In the genomic region with DNA sequence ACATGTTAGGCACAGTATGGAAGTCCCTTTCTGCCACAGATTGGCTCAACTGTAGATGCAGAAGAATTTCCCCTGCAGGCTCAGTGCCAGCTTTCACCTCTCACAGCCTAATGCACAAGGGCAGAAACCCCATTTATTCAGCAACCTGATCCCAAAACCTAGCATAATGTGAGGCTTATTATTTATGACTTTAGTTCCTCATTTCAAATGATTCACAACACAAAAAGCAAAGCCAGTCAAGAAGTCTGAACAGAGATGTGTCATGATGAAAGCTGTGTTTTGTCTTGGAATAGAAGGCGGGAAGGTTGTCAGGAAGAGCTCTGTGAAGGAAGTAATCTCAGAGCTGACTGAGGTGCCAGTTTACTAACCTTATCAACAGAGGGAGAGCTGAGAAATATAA, we compare ENCODE assay signal across 16 cellular contexts.
A peak's percentile ranks its signal among the peaks of the same experiment; 100 is the strongest.
DNase-seq lines count a peak whose midpoint lies in the region; ATAC-seq and TF ChIP-seq lines count a peak whose summit lies in the region.
"Had no signal": no experiment of that assay in that cellular context is flagged by ENCODE, and none has a peak within 500 bp of the region (broad histone marks: within the 10 kb centered on the region; RNA-seq: fewer than 3 reads in every experiment).

No MANE protein-coding gene starts in this region.

- WGBS in endodermal cell (ENCODE audit: insufficient coverage in 1 of 2, insufficient read length in 1 of 2), 2 experiments, result 89 to 100% methylated on average over 1 of the region's 1 CpG

- no peak overlapping the region for H3K9ac ChIP-seq in endodermal cell (ENCODE audit: extremely low read depth, low read length, poor library complexity, severe bottlenecking)

- no peaks in the 10 kb centered on the region for H3K4me1 ChIP-seq in endodermal cell (ENCODE audit: control insufficient read depth, insufficient read depth, low read length)
- H3K4me1 ChIP-seq: A549, BE2C had no signal

- H3K4me1 Mint-ChIP-seq in mesothelial cell of epicardium (peaks cover 5% of the 10 kb centered on the region), endodermal cell (no peaks in the 10 kb centered on the region)
- H3K4me1 Mint-ChIP-seq: CD14-positive monocyte, H9 had no signal

- no peaks in the 10 kb centered on the region for H3K9me3 Mint-ChIP-seq in mesothelial cell of epicardium
- no peaks in the 10 kb centered on the region for H3K9me3 Mint-ChIP-seq in endodermal cell
- H3K9me3 Mint-ChIP-seq: H9 had no signal

- TF ChIP-seq CTCF in mesothelial cell of epicardium (IDR thresholded peaks at IDR 0.05; ENCODE audit: unreplicated experiment) (no peak), endodermal cell (conservative IDR thresholded peaks at IDR 0.05) (no peak)

- H3K27me3 ChIP-seq in endodermal cell (ENCODE audit: control insufficient read depth, insufficient read depth, low read length, poor library complexity, severe bottlenecking), result no peaks in the 10 kb centered on the region
- H3K27me3 ChIP-seq: BE2C had no signal

- H3K27me3 Mint-ChIP-seq in mesothelial cell of epicardium (ENCODE audit: low read depth), result no peaks in the 10 kb centered on the region
- H3K27me3 Mint-ChIP-seq in endodermal cell (ENCODE audit: insufficient read depth), result no peaks in the 10 kb centered on the region

- H3K9me3 ChIP-seq in endodermal cell (ENCODE audit: control insufficient read depth, low read length), result no peaks in the 10 kb centered on the region
- H3K9me3 ChIP-seq: A549, BE2C had no signal

- H3K36me3 ChIP-seq in endodermal cell (ENCODE audit: control insufficient read depth, insufficient read depth, low read length), result no peaks in the 10 kb centered on the region
- H3K36me3 ChIP-seq: BE2C had no signal

- ATAC-seq in SK-N-SH treated with all-trans-retinoic acid at 6 μM for 48 hours, result peak; percentile 60
- ATAC-seq: A549; CD8-positive, alpha-beta T cell had no signal

- H3K27ac Mint-ChIP-seq in mesothelial cell of epicardium (peak overlapping the region; percentile 3), endodermal cell (no peak overlapping the region)
- H3K27ac Mint-ChIP-seq: CD14-positive monocyte; CD8-positive, alpha-beta T cell; H9 had no signal

- H3K36me3 Mint-ChIP-seq in mesothelial cell of epicardium, result no peaks in the 10 kb centered on the region
- no peaks in the 10 kb centered on the region for H3K36me3 Mint-ChIP-seq in endodermal cell (ENCODE audit: low read depth)
- H3K36me3 Mint-ChIP-seq: CD14-positive monocyte; CD8-positive, alpha-beta T cell had no signal

- H3K4me3 Mint-ChIP-seq in mesothelial cell of epicardium (no peak overlapping the region), endodermal cell (no peak overlapping the region)
- H3K4me3 Mint-ChIP-seq: CD14-positive monocyte; CD8-positive, alpha-beta T cell; H9 had no signal

- H3K4me3 ChIP-seq in endodermal cell (ENCODE audit: low read length), result no peak overlapping the region
- H3K4me3 ChIP-seq: A549 had no signal

- H3K27ac ChIP-seq in endodermal cell (ENCODE audit: low read depth, low read length), result no peak overlapping the region
- H3K27ac ChIP-seq: A549 had no signal

- DNase-seq in OCI-M1 (lab: John Stamatoyannopoulos, UW), result peak; percentile 14
- peak; percentile 25 for DNase-seq in glomerular visceral epithelial cell (ENCODE audit: extremely low spot score)
- no peak for DNase-seq in mesothelial cell of epicardium (ENCODE audit: low spot score in 2 of 2, unreplicated experiment in 2 of 2)
- no peak for DNase-seq in endodermal cell
- no peak for DNase-seq in NCI-H82 (lab: John Stamatoyannopoulos, UW)
- DNase-seq in NCI-H82 treated with DMSO at 0.1 percent for 48 hours (lab: John Stamatoyannopoulos, UW; ENCODE audit: unreplicated experiment), result no peak
- DNase-seq: BE2C; CD8-positive, alpha-beta T cell; COR-L47; DND-41; GDM1; GOT3; H9 had no signal

TF ChIP-seq in SK-N-SH treated with all-trans-retinoic acid at 6 μM for 48 hours, 23 proteins besides CTCF, POLR2A, EP300 and RAD21:
- no peak for TF ChIP-seq ZNF565 (CRISPR knock-in tag; conservative IDR thresholded peaks at IDR 0.05; ENCODE audit: low read depth)

Comparison
In these comparisons a context has a peak if more than half of its experiments do, and no peak if none do; other contexts are left out.
1. DNase-seq: peak in OCI-M1 (single experiment) and glomerular visceral epithelial cell (single experiment); none in mesothelial cell of epicardium (0 of 2), endodermal cell (single experiment), NCI-H82 (single experiment) and NCI-H82 treated with DMSO at 0.1 percent for 48 hours (single experiment).